In genomic region chr1:214581785-214582184, GRCh38 we compare ENCODE assay signal across 9 cellular contexts. TPM values are rescaled to one million over a fixed set of nuclear protein-coding genes. Genes with fewer than 3 reads are reported as not detected.
A peak's percentile ranks its signal among the peaks of the same experiment; 100 is the strongest.
DNase-seq lines count a peak whose midpoint lies in the region; ATAC-seq and TF ChIP-seq lines count a peak whose summit lies in the region.
"Had no signal": no experiment of that assay in that cellular context is flagged by ENCODE, and none has a peak within 500 bp of the region (broad histone marks: within the 10 kb centered on the region; RNA-seq: fewer than 3 reads in every experiment).

No MANE protein-coding gene starts in this region.

- peaks cover 4% of the 10 kb centered on the region for H3K27me3 Mint-ChIP-seq in nephron progenitor cell (ENCODE audit: low read depth, poor library complexity)
- H3K27me3 Mint-ChIP-seq in mesothelial cell of epicardium (ENCODE audit: low read depth) = no peaks in the 10 kb centered on the region

- intact Hi-C loops in mammary epithelial cell (cut with micrococcal nuclease) = no loop called here

- CTCF ChIA-PET in mammary epithelial cell (lab: Charles Lee; ENCODE audit: low non-redundant PET) = interaction anchor here (0.8 kb wide), 1 partner anchor 250 kb away, joined by 3 read pairs; no protein-coding TSS in a partner anchor

- H3K4me3 ChIP-seq in mammary epithelial cell (replicated peaks in 1 of 3; ENCODE audit: insufficient read depth in 1 of 3, low read depth in 2 of 3, low read length in 3 of 3) = no peak overlapping the region

- ATAC-seq in HG03469 (IDR thresholded peaks at IDR 0.05; ENCODE audit: unreplicated experiment) (no peak), GM18909 (IDR thresholded peaks at IDR 0.05; ENCODE audit: poor library complexity, unreplicated experiment) (no peak)

- peak overlapping the region; percentile 70 for H3K27ac ChIP-seq in mammary epithelial cell (ENCODE audit: insufficient read depth, low read depth, low read length)

- peaks cover 7% of the 10 kb centered on the region for H3K36me3 Mint-ChIP-seq in nephron progenitor cell (ENCODE audit: low read depth)
- peaks cover under 1% of the 10 kb centered on the region for H3K36me3 Mint-ChIP-seq in mesothelial cell of epicardium

- no peaks in the 10 kb centered on the region for H3K36me3 ChIP-seq in mammary epithelial cell (ENCODE audit: insufficient read depth, low read length)

- dilution Hi-C loops in mammary epithelial cell (cut with HindIII; ENCODE audit: low sequenced_read_pairs) = loop anchor here (5.0 kb wide), 3 partner anchors 34 to 159 kb away; no protein-coding TSS in a partner anchor

- H3K79me2 ChIP-seq in mammary epithelial cell (ENCODE audit: insufficient read depth, low read length) = no peaks in the 10 kb centered on the region

- peak overlapping the region; percentile 77 for H3K27ac Mint-ChIP-seq in nephron progenitor cell
- no peak overlapping the region for H3K27ac Mint-ChIP-seq in mesothelial cell of epicardium

- H3K4me3 Mint-ChIP-seq in nephron progenitor cell (no peak overlapping the region), mesothelial cell of epicardium (no peak overlapping the region)

- BruUV-seq in mammary epithelial cell (replicated peaks; lab: Mats Ljungman, UMichigan) = no TSS peak

- H2AFZ ChIP-seq in mammary epithelial cell (ENCODE audit: low read depth, low read length) = no peak overlapping the region

- 0% methylated on average over 2 of the region's 2 CpGs for WGBS in mammary epithelial cell (ENCODE audit: low coverage, missing lambda C conversion rate)

- peak overlapping the region; percentile 51 for H3K9ac ChIP-seq in mammary epithelial cell (ENCODE audit: insufficient read depth, low read length)

- DNase-seq in ELR (ENCODE audit: low read depth) (peak; percentile 94), MV-4-11 (lab: John Stamatoyannopoulos, UW) (peak; percentile 14), mammary epithelial cell (peak; percentile 93), nephron progenitor cell (no peak), mesothelial cell of epicardium (ENCODE audit: low spot score in 2 of 2, unreplicated experiment in 2 of 2) (no peak)
- DNase-seq in activated T-cell treated with anti-CD3 and anti-CD28 coated beads, Interleukin-2, amount 50 U/mL, for 48 hours = no peak
- DNase-seq: NCI-H146 had no signal

- H3K4me1 Mint-ChIP-seq in nephron progenitor cell (peaks cover 12% of the 10 kb centered on the region), mesothelial cell of epicardium (peaks cover 8% of the 10 kb centered on the region)

- H3K9me3 ChIP-seq in mammary epithelial cell (replicated peaks; ENCODE audit: insufficient read depth, low read length) = peaks cover 5% of the 10 kb centered on the region

- TF ChIP-seq CTCF in mammary epithelial cell (conservative IDR thresholded peaks at IDR 0.05 in 1 of 2, IDR thresholded peaks at IDR 0.05 in 1 of 2; ENCODE audit: extremely low read depth in 1 of 2, insufficient read depth in 1 of 2, low read depth in 1 of 2, low read length in 2 of 2) (no peak), nephron progenitor cell (IDR thresholded peaks at IDR 0.05) (no peak), mesothelial cell of epicardium (IDR thresholded peaks at IDR 0.05; ENCODE audit: unreplicated experiment) (no peak)

- peak overlapping the region; percentile 62 for H3K4me2 ChIP-seq in mammary epithelial cell (ENCODE audit: insufficient read depth, low read depth, low read length)

- in situ Hi-C loops in mammary epithelial cell (cut with MboI; ENCODE audit: low sequenced_read_pairs in 2 of 2) = loop anchor here (10.0 to 25.0 kb wide), 3 partner anchors 87 to 207 kb away; no protein-coding TSS in a partner anchor

- H3K9me3 Mint-ChIP-seq in nephron progenitor cell (peaks cover 15% of the 10 kb centered on the region), mesothelial cell of epicardium (no peaks in the 10 kb centered on the region)

- peaks cover 39% of the 10 kb centered on the region for H3K4me1 ChIP-seq in mammary epithelial cell (ENCODE audit: insufficient read depth, low read length)

- no peaks in the 10 kb centered on the region for H4K20me1 ChIP-seq in mammary epithelial cell (ENCODE audit: insufficient read depth, low read length)

- no peaks in the 10 kb centered on the region for H3K27me3 ChIP-seq in mammary epithelial cell (ENCODE audit: insufficient read depth, low read length)

RNA-seq across cellular contexts. Expression of gene CENPF, which starts 21.2 kb away (rescaled TPM):
- total RNA-seq in mammary epithelial cell (10 to 100 TPM in 1 of 2 donors, 1 to 10 TPM in 1; 1.7 to 52.4 TPM), mesothelial cell of epicardium (54.3 to 58.1 TPM (median 56.4 TPM) in 3 replicates)
- polyA plus RNA-seq in mammary epithelial cell = 12.0 TPM
- 10.8 TPM for polyA minus RNA-seq in mammary epithelial cell

RNA-seq across cellular contexts. Expression of gene PTPN14, which starts 30.4 kb away (rescaled TPM):
- total RNA-seq in mammary epithelial cell (100 to 1,000 TPM; 152 to 157 TPM), mesothelial cell of epicardium (71.8 to 75.8 TPM (median 74.9 TPM) in 3 replicates)
- 52.9 TPM for polyA plus RNA-seq in mammary epithelial cell
- 116 TPM for polyA minus RNA-seq in mammary epithelial cell

Comparison
In these comparisons a context has a peak if more than half of its experiments do, and no peak if none do; other contexts are left out.
1. DNase-seq: peak in ELR (single experiment), MV-4-11 (single experiment) and mammary epithelial cell (single experiment); none in nephron progenitor cell (single experiment), activated T-cell treated with anti-CD3 and anti-CD28 coated beads, Interleukin-2, amount 50 U/mL, for 48 hours (0 of 2) and mesothelial cell of epicardium (0 of 2).